10 cellular contexts compared by ENCODE assay signal in the genomic region with DNA sequence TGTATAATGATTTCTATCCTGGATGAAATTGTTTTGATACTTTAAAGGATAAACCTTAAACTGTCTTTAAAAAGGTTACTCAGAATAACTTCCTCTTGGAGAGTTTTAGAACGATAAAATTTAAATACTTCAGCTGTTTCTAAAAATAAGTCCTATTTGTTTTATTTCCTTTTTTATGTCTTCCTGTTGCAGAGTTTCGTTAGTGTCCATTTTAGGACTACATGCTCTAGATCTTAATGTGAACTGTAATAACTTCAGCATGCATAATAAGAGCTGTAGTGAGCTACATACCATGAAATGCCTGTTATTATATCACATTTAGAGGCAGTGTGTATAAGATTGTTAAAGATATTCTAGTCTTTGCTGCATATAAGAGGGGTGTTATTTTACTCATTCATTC. TPM values are rescaled to one million over a fixed set of nuclear protein-coding genes. Genes with fewer than 3 reads are reported as not detected.
DNase-seq lines count a peak whose midpoint lies in the region; ATAC-seq, FAIRE-seq and TF ChIP-seq lines count a peak whose summit lies in the region.
"Had no signal": no experiment of that assay in that cellular context is flagged by ENCODE, and none has a peak within 500 bp of the region (broad histone marks: within the 10 kb centered on the region; RNA-seq: fewer than 3 reads in every experiment).

No MANE protein-coding gene starts in this region.

- POLR2A ChIA-PET in GM10248 (lab: Yijun Ruan, JAX) = no interaction called here

- peaks cover 0 to 5% of the 10 kb centered on the region in 2 donors for H3K36me3 ChIP-seq in ascending aorta
- no peaks in the 10 kb centered on the region for H3K36me3 ChIP-seq in SJCRH30
- H3K36me3 ChIP-seq: neural progenitor cell had no signal

- no peak for TF ChIP-seq POLR2A in GM12892 (IDR thresholded peaks at IDR 0.05; ENCODE audit: low read depth, low read length)

- DNase-seq in GM12892 (ENCODE audit: insufficient read length) = no peak
- DNase-seq in ascending aorta (ENCODE audit: low spot score in 2 of 2) = no peak
- DNase-seq in SJCRH30 = no peak
- DNase-seq in GM10248 (ENCODE audit: extremely low spot score) = no peak
- no peak for DNase-seq in activated naive CD4-positive, alpha-beta T cell treated with anti-CD3 and anti-CD28 coated beads, Interleukin-2, amount 50 U/mL, for 16 hours

- ATAC-seq in HG02885 (IDR thresholded peaks at IDR 0.05; ENCODE audit: poor library complexity, unreplicated experiment) = peak; percentile 45
- ATAC-seq: esophagus mucosa, Panc1 had no signal

- TF ChIP-seq CTCF in ascending aorta (IDR thresholded peaks at IDR 0.05) = no peak
- TF ChIP-seq CTCF in GM10248 (IDR thresholded peaks at IDR 0.05; ENCODE audit: control extremely low read depth, extremely low read depth, low read depth, missing control alignments) = no peak

- H3K27ac ChIP-seq in ascending aorta (peak overlapping the region; percentile 66 to 73), SJCRH30 (no peak overlapping the region)
- H3K27ac ChIP-seq: neural progenitor cell had no signal

- H3K9me3 ChIP-seq in ascending aorta = no peaks in the 10 kb centered on the region
- H3K9me3 ChIP-seq in SJCRH30 (replicated peaks) = no peaks in the 10 kb centered on the region

- intact Hi-C loops in ascending aorta (cut with DNase I) = no loop called here

- CTCF ChIA-PET in GM10248 (lab: Yijun Ruan, JAX) = interaction anchor here (1.3 to 3.7 kb wide), 5 partner anchors 9 to 65 kb away, joined by 3 to 25 read pairs (median 4); no protein-coding TSS in a partner anchor

- H3K4me3 ChIP-seq in ascending aorta = peak overlapping the region; percentile 26 to 35
- H3K4me3 ChIP-seq in SJCRH30 = no peak overlapping the region
- H3K4me3 ChIP-seq: neural progenitor cell had no signal

- H3K4me1 ChIP-seq in ascending aorta (peaks cover 0 to 38% of the 10 kb centered on the region in 2 donors), SJCRH30 (peaks cover 2% of the 10 kb centered on the region; the same call in 1 of the 2 replicates)
- H3K4me1 ChIP-seq: neural progenitor cell had no signal

- FAIRE-seq in GM12892 (lab: Jason Lieb, UNC) = peak; percentile 27
- FAIRE-seq: bronchial epithelial cell had no signal

- no peaks in the 10 kb centered on the region for H3K27me3 ChIP-seq in ascending aorta
- H3K27me3 ChIP-seq in SJCRH30 = no peaks in the 10 kb centered on the region
- H3K27me3 ChIP-seq: neural progenitor cell had no signal

RNA-seq across cellular contexts. Expression of gene ATP10D, which starts 14.6 kb away (rescaled TPM):
- 11.8 TPM for polyA plus RNA-seq in GM12892 (2012; ENCODE audit: missing spikeins)
- total RNA-seq in ascending aorta = 22.1 TPM
- total RNA-seq in SJCRH30 (2014; rRNA removed; shearing (Covaris generic)) = 2.6 and 2.7 TPM in 2 replicates

RNA-seq across cellular contexts. Expression of gene COMMD8, which starts 36.2 kb away (rescaled TPM):
- 41.4 TPM for polyA plus RNA-seq in GM12892 (2012; ENCODE audit: missing spikeins)
- total RNA-seq in ascending aorta = 1.7 TPM
- total RNA-seq in SJCRH30 (2014; rRNA removed; shearing (Covaris generic)) = 17.0 and 18.5 TPM in 2 replicates
